In the genomic region with DNA sequence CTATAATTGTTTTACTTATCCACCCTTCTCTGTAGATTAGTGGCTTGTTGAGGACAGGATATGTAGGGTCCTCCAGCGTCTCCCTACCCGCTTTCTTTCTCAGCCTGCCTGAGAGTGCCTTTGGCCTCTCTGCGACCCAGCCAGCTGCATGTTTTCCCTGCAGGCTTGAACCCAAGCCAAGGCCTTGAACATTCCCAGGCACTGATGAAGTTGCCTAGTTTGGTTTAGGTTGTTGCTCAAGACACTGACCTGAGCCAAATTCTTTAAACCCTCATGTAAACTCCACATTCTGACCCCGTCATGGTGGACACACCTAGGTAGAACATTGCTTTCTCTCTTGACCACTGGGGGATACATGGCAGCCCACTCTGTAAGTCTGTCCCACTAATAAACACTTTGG, we compare ENCODE assay signal across 12 cellular contexts. TPM values are rescaled to one million over a fixed set of nuclear protein-coding genes. Genes with fewer than 3 reads are reported as not detected.
DNase-seq lines count a peak whose midpoint lies in the region; ATAC-seq and TF ChIP-seq lines count a peak whose summit lies in the region.
"Had no signal": no experiment of that assay in that cellular context is flagged by ENCODE, and none has a peak within 500 bp of the region (broad histone marks: within the 10 kb centered on the region; RNA-seq: fewer than 3 reads in every experiment).

No MANE protein-coding gene starts in this region.

- H2AK5ac ChIP-seq in trophoblast cell (ENCODE audit: low read length): no peak overlapping the region

- CTCF ChIA-PET in AG04449 (lab: Yijun Ruan, JAX): no interaction called here

- no peak overlapping the region for H3K4me2 ChIP-seq in trophoblast cell (ENCODE audit: low read length)

- H3K27ac Mint-ChIP-seq in stimulated activated naive CD8-positive, alpha-beta T cell treated with anti-CD3 and anti-CD28 coated beads, Interleukin-15, amount 100 ng/mL, for 72 hours: no peak overlapping the region

- TF ChIP-seq CTCF in AG04449 (IDR thresholded peaks at IDR 0.05; ENCODE audit: insufficient read depth, low read length, missing control alignments) (no peak), Peyer's patch (IDR thresholded peaks at IDR 0.05) (no peak), fibroblast of villous mesenchyme (IDR thresholded peaks at IDR 0.05; ENCODE audit: insufficient read depth, low read depth, low read length) (no peak), WERI-Rb-1 (IDR thresholded peaks at IDR 0.05; ENCODE audit: low read depth, low read length) (no peak)

- POLR2A ChIA-PET in AG04449 (lab: Yijun Ruan, JAX): no interaction called here

- H3K79me2 ChIP-seq in trophoblast cell (ENCODE audit: control insufficient read depth, insufficient read depth, low read length, poor library complexity): no peaks in the 10 kb centered on the region

- no peak overlapping the region for H3K4me3 Mint-ChIP-seq in stimulated activated naive CD8-positive, alpha-beta T cell treated with anti-CD3 and anti-CD28 coated beads, Interleukin-15, amount 100 ng/mL, for 72 hours

- no peak overlapping the region for H3K4ac ChIP-seq in trophoblast cell (ENCODE audit: low read depth, low read length)

- H3K36me3 ChIP-seq in Peyer's patch (no peaks in the 10 kb centered on the region), trophoblast cell (ENCODE audit: control insufficient read depth in 1 of 2, insufficient read depth in 2 of 2, low read length in 2 of 2) (no peaks in the 10 kb centered on the region), WERI-Rb-1 (no peaks in the 10 kb centered on the region)
- H3K36me3 ChIP-seq: BE2C had no signal

- peaks cover 12% of the 10 kb centered on the region for H3K27me3 Mint-ChIP-seq in stimulated activated naive CD8-positive, alpha-beta T cell treated with anti-CD3 and anti-CD28 coated beads, Interleukin-15, amount 100 ng/mL, for 72 hours

- peak overlapping the region; percentile 38 for H2BK120ac ChIP-seq in trophoblast cell (ENCODE audit: insufficient read depth, low read length, poor library complexity)

- no peak overlapping the region for H3K18ac ChIP-seq in trophoblast cell (ENCODE audit: low read length)

- no peak overlapping the region for H4K91ac ChIP-seq in trophoblast cell (ENCODE audit: low read depth, low read length)

- no peak overlapping the region for H2AFZ ChIP-seq in trophoblast cell (ENCODE audit: insufficient read depth, low read length, poor library complexity)

- no CpG with 5 or more reads among the region's 4 CpGs for WGBS in trophoblast cell (ENCODE audit: extremely low coverage, insufficient coverage, insufficient read length)

- no peak overlapping the region for H3K14ac ChIP-seq in trophoblast cell (ENCODE audit: low read length)

- H3K79me1 ChIP-seq in trophoblast cell (ENCODE audit: low read length): no peaks in the 10 kb centered on the region

- no peak overlapping the region for H3K4me3 ChIP-seq in AG04449 (ENCODE audit: low read depth, low read length)
- no peak overlapping the region for H3K4me3 ChIP-seq in Peyer's patch
- no peak overlapping the region for H3K4me3 ChIP-seq in fibroblast of villous mesenchyme (ENCODE audit: low read depth, low read length)
- H3K4me3 ChIP-seq in trophoblast cell (ENCODE audit: low read depth, low read length): no peak overlapping the region
- no peak overlapping the region for H3K4me3 ChIP-seq in WERI-Rb-1 (ENCODE audit: low read depth, low read length)

- no peaks in the 10 kb centered on the region for H3K9me3 ChIP-seq in Peyer's patch
- peaks cover 10% of the 10 kb centered on the region for H3K9me3 ChIP-seq in trophoblast cell (ENCODE audit: insufficient read depth, low read depth, low read length)
- peaks cover 5% of the 10 kb centered on the region for H3K9me3 ChIP-seq in WERI-Rb-1 (ENCODE audit: severe bottlenecking)
- H3K9me3 ChIP-seq: BE2C had no signal

- H3K9ac ChIP-seq in trophoblast cell (ENCODE audit: low read length): no peak overlapping the region

- H4K8ac ChIP-seq in trophoblast cell (ENCODE audit: low read depth, low read length): no peak overlapping the region

- H3K23ac ChIP-seq in trophoblast cell (ENCODE audit: low read length): no peak overlapping the region

- peaks cover 0 to 6% (median 0%) of the 10 kb centered on the region in 4 donors for H3K4me1 ChIP-seq in Peyer's patch
- peaks cover 7% of the 10 kb centered on the region in 2 experiments for H3K4me1 ChIP-seq in trophoblast cell (ENCODE audit: control insufficient read depth in 1 of 2, insufficient read depth in 2 of 2, low read length in 2 of 2)

- no peak overlapping the region for H4K12ac ChIP-seq in trophoblast cell (ENCODE audit: low read depth, low read length)

- H3K27ac ChIP-seq in Peyer's patch: peak overlapping the region; percentile 5 to 80 (median 46)
- no peak overlapping the region for H3K27ac ChIP-seq in trophoblast cell (ENCODE audit: low read depth, low read length)
- H3K27ac ChIP-seq in WERI-Rb-1: no peak overlapping the region

- H3K9me3 Mint-ChIP-seq in stimulated activated naive CD8-positive, alpha-beta T cell treated with anti-CD3 and anti-CD28 coated beads, Interleukin-15, amount 100 ng/mL, for 72 hours: no peaks in the 10 kb centered on the region

- DNase-seq in AG04449 (ENCODE audit: low read depth, low spot score) (peak; percentile 73), Peyer's patch (peak in 1 of 3 donors; percentile 72), fibroblast of villous mesenchyme (ENCODE audit: low read depth) (peak; percentile 96), trophoblast cell (peak; percentile 77 to 83), retina (no peak), WERI-Rb-1 (no peak)
- no peak for DNase-seq in stimulated activated naive CD8-positive, alpha-beta T cell treated with anti-CD3 and anti-CD28 coated beads, Interleukin-15, amount 100 ng/mL, for 72 hours
- DNase-seq: BE2C, KG1, NCI-H446 treated with DMSO at 0.1 percent for 48 hours, T-helper 1 cell had no signal

- H3K4me1 Mint-ChIP-seq in stimulated activated naive CD8-positive, alpha-beta T cell treated with anti-CD3 and anti-CD28 coated beads, Interleukin-15, amount 100 ng/mL, for 72 hours: peaks cover 15% of the 10 kb centered on the region

- H2BK12ac ChIP-seq in trophoblast cell (ENCODE audit: low read length): no peak overlapping the region

- H3K27me3 ChIP-seq in Peyer's patch (no peaks in the 10 kb centered on the region), trophoblast cell (ENCODE audit: insufficient read depth, low read length) (no peaks in the 10 kb centered on the region), WERI-Rb-1 (ENCODE audit: insufficient read depth, low read depth, severe bottlenecking) (no peaks in the 10 kb centered on the region)
- H3K27me3 ChIP-seq: BE2C had no signal

- no peak for ATAC-seq in HG03469 (IDR thresholded peaks at IDR 0.05; ENCODE audit: unreplicated experiment)
- ATAC-seq in stimulated activated naive CD8-positive, alpha-beta T cell treated with anti-CD3 and anti-CD28 coated beads, Interleukin-15, amount 100 ng/mL, for 72 hours: no peak

- TF ChIP-seq POLR2A in Peyer's patch (IDR thresholded peaks at IDR 0.05): no peak

- H2BK5ac ChIP-seq in trophoblast cell (ENCODE audit: low read depth, low read length, poor library complexity): no peak overlapping the region

RNA-seq across cellular contexts. Expression of a gene that starts 33.4 kb away (rescaled TPM):
- total RNA-seq in Peyer's patch: 100 to 1,000 TPM in 3 of 4 donors, 10 to 100 TPM in 1; 94.1 to 240 (median 128) TPM
- total RNA-seq in fibroblast of villous mesenchyme: 352 and 747 TPM in 2 replicates
- 149 TPM in 2 replicates for polyA plus RNA-seq in trophoblast cell (2013)

RNA-seq across cellular contexts. Expression of a gene that starts 44.1 kb away (rescaled TPM):
- total RNA-seq in Peyer's patch (10 to 100 TPM in 3 of 4 donors, 1 to 10 TPM in 1; 9.1 to 25.6 (median 19.4) TPM), fibroblast of villous mesenchyme (11.9 and 28.5 TPM in 2 replicates)
- polyA plus RNA-seq in trophoblast cell (2013): 18.7 and 19.4 TPM in 2 replicates

Comparison
In these comparisons a context has a peak if more than half of its experiments do, and no peak if none do; other contexts are left out.
1. DNase-seq: peak in AG04449 (single experiment), fibroblast of villous mesenchyme (single experiment) and trophoblast cell (2 of 2); none in retina (single experiment), stimulated activated naive CD8-positive, alpha-beta T cell treated with anti-CD3 and anti-CD28 coated beads, Interleukin-15, amount 100 ng/mL, for 72 hours (0 of 2) and WERI-Rb-1 (single experiment).
2. H3K27ac ChIP-seq: peak in Peyer's patch (4 of 4); none in trophoblast cell (single experiment) and WERI-Rb-1 (single experiment).